ENCODE assay signal across 12 cellular contexts in genomic region chr2:234690569-234691225, GRCh38.
DNase-seq lines count a peak whose midpoint lies in the region; ATAC-seq and TF ChIP-seq lines count a peak whose summit lies in the region.
"Had no signal": no experiment of that assay in that cellular context is flagged by ENCODE, and none has a peak within 500 bp of the region (broad histone marks: within the 10 kb centered on the region; RNA-seq: fewer than 3 reads in every experiment).

No MANE protein-coding gene starts in this region.

- TF ChIP-seq POLR2A in breast epithelium (IDR thresholded peaks at IDR 0.05) = no peak

- H3K27ac ChIP-seq in breast epithelium = peak overlapping the region; percentile 14 to 79
- peak overlapping the region; percentile 45; the same call in 1 of the 2 replicates for H3K27ac ChIP-seq in Panc1 (ENCODE audit: low read length)
- no peak overlapping the region for H3K27ac ChIP-seq in caudate nucleus (ENCODE audit: low read depth, low read length)
- H3K27ac ChIP-seq: suprapubic skin had no signal

- H3K4me1 ChIP-seq in breast epithelium (no peaks in the 10 kb centered on the region), Panc1 (ENCODE audit: control insufficient read depth, insufficient read depth, low read length) (peaks cover 18% of the 10 kb centered on the region; the same call in 1 of the 2 replicates)

- in situ Hi-C loops in Panc1 (cut with HindIII; ENCODE audit: low pct_unique_long_range_greater_than_20kb, low sequenced_read_pairs) = no loop called here

- intact Hi-C loops in breast epithelium (cut with DNase I; ENCODE audit: low total_unique reads) (no loop called here), MCF 10A (cut with micrococcal nuclease) (no loop called here), Panc1 (cut with micrococcal nuclease; ENCODE audit: unreplicated experiment) (no loop called here)
- intact Hi-C loops in activated CD4-positive, alpha-beta T cell treated with anti-CD3 and anti-CD28 coated beads, Interleukin-2, amount 10 ng/mL, durations not matched to agents 24 days and 14 days (cut with micrococcal nuclease) = no loop called here

- peaks cover 6% of the 10 kb centered on the region for H3K36me3 Mint-ChIP-seq in MCF 10A (ENCODE audit: insufficient read depth, unreplicated experiment)
- H3K36me3 Mint-ChIP-seq in glutamatergic neuron (ENCODE audit: unreplicated experiment) = peaks cover 4% of the 10 kb centered on the region
- H3K36me3 Mint-ChIP-seq in activated T-cell treated with anti-CD3 and anti-CD28 coated beads, Interleukin-2, amount 50 U/mL, for 4 hours (ENCODE audit: insufficient read depth) = no peaks in the 10 kb centered on the region
- no peaks in the 10 kb centered on the region for H3K36me3 Mint-ChIP-seq in activated CD4-positive, alpha-beta T cell treated with anti-CD3 and anti-CD28 coated beads, Interleukin-2, amount 10 ng/mL, durations not matched to agents 24 days and 14 days (ENCODE audit: low read depth)

- H3K9me3 Mint-ChIP-seq in MCF 10A (ENCODE audit: unreplicated experiment) (peaks cover under 1% of the 10 kb centered on the region), glutamatergic neuron (ENCODE audit: unreplicated experiment) (no peaks in the 10 kb centered on the region)
- no peaks in the 10 kb centered on the region for H3K9me3 Mint-ChIP-seq in activated T-cell treated with anti-CD3 and anti-CD28 coated beads, Interleukin-2, amount 50 U/mL, for 4 hours
- peaks cover 10% of the 10 kb centered on the region for H3K9me3 Mint-ChIP-seq in activated CD4-positive, alpha-beta T cell treated with anti-CD3 and anti-CD28 coated beads, Interleukin-2, amount 10 ng/mL, durations not matched to agents 24 days and 14 days

- H3K4me3 ChIP-seq in breast epithelium (peak overlapping the region in 1 of 3 donors; percentile 17), Panc1 (ENCODE audit: low read depth in 2 of 2, low read length in 2 of 2) (no peak overlapping the region)
- H3K4me3 ChIP-seq: suprapubic skin had no signal

- H3K27me3 Mint-ChIP-seq in MCF 10A (ENCODE audit: insufficient read depth, unreplicated experiment) (no peaks in the 10 kb centered on the region), glutamatergic neuron (ENCODE audit: unreplicated experiment) (no peaks in the 10 kb centered on the region)
- peaks cover 36% of the 10 kb centered on the region for H3K27me3 Mint-ChIP-seq in activated T-cell treated with anti-CD3 and anti-CD28 coated beads, Interleukin-2, amount 50 U/mL, for 4 hours (ENCODE audit: low read depth)
- peaks cover 9% of the 10 kb centered on the region for H3K27me3 Mint-ChIP-seq in activated CD4-positive, alpha-beta T cell treated with anti-CD3 and anti-CD28 coated beads, Interleukin-2, amount 10 ng/mL, durations not matched to agents 24 days and 14 days

- CTCF ChIA-PET in MCF 10A (lab: Yijun Ruan, JAX) (interaction anchor here (0.5 to 1.6 kb wide), 3 partner anchors 11 to 417 kb away, joined by 3 to 6 read pairs (median 3); no protein-coding TSS in a partner anchor), Panc1 (lab: Charles Lee) (no interaction called here)

- ATAC-seq in Panc1 (peak; percentile 58; the same call in 1 of the 2 replicates), HG03039 (IDR thresholded peaks at IDR 0.05; ENCODE audit: unreplicated experiment) (no peak)
- no peak for ATAC-seq in activated T-cell treated with anti-CD3 and anti-CD28 coated beads, Interleukin-2, amount 50 U/mL, for 4 hours
- ATAC-seq: Right ventricle myocardium inferior had no signal

- H3K36me3 ChIP-seq in breast epithelium (no peaks in the 10 kb centered on the region), Panc1 (ENCODE audit: control insufficient read depth, insufficient read depth, low read length) (no peaks in the 10 kb centered on the region)
- H3K36me3 ChIP-seq: suprapubic skin had no signal

- H3K27ac Mint-ChIP-seq in MCF 10A (ENCODE audit: low read depth, unreplicated experiment) (no peak overlapping the region), glutamatergic neuron (ENCODE audit: unreplicated experiment) (peak overlapping the region; percentile 44)
- no peak overlapping the region for H3K27ac Mint-ChIP-seq in activated CD4-positive, alpha-beta T cell treated with anti-CD3 and anti-CD28 coated beads, Interleukin-2, amount 10 ng/mL, durations not matched to agents 24 days and 14 days

- H3K27me3 ChIP-seq in breast epithelium (no peaks in the 10 kb centered on the region), Panc1 (ENCODE audit: control insufficient read depth, insufficient read depth, low read length) (no peaks in the 10 kb centered on the region)
- H3K27me3 ChIP-seq: suprapubic skin had no signal

- BruUV-seq in MCF 10A (replicated peaks; lab: Mats Ljungman, UMichigan) (no TSS peak), Panc1 (replicated peaks; lab: Mats Ljungman, UMichigan) (no TSS peak)

- H3K9me3 ChIP-seq in breast epithelium (no peaks in the 10 kb centered on the region), Panc1 (ENCODE audit: control insufficient read depth, insufficient read depth, low read depth, low read length) (no peaks in the 10 kb centered on the region)
- H3K9me3 ChIP-seq: suprapubic skin had no signal

- peaks cover 24% of the 10 kb centered on the region for H3K4me1 Mint-ChIP-seq in MCF 10A (ENCODE audit: insufficient read depth, unreplicated experiment)
- H3K4me1 Mint-ChIP-seq in glutamatergic neuron (ENCODE audit: low read depth, unreplicated experiment) = peaks cover 20% of the 10 kb centered on the region
- H3K4me1 Mint-ChIP-seq in activated T-cell treated with anti-CD3 and anti-CD28 coated beads, Interleukin-2, amount 50 U/mL, for 4 hours (ENCODE audit: low read depth) = no peaks in the 10 kb centered on the region
- peaks cover 2% of the 10 kb centered on the region for H3K4me1 Mint-ChIP-seq in activated CD4-positive, alpha-beta T cell treated with anti-CD3 and anti-CD28 coated beads, Interleukin-2, amount 10 ng/mL, durations not matched to agents 24 days and 14 days

- no peak for DNase-seq in breast epithelium (ENCODE audit: low spot score in 2 of 2)
- no peak for DNase-seq in MCF 10A (ENCODE audit: unreplicated experiment)
- DNase-seq in Panc1 (ENCODE audit: low read depth, low spot score) = no peak
- peak; percentile 17 for DNase-seq in glutamatergic neuron
- no peak for DNase-seq in activated T-cell treated with anti-CD3 and anti-CD28 coated beads, Interleukin-2, amount 50 U/mL, for 4 hours
- no peak for DNase-seq in activated CD4-positive, alpha-beta T cell treated with anti-CD3 and anti-CD28 coated beads, Interleukin-2, amount 10 ng/mL, durations not matched to agents 24 days and 14 days
- no peak for DNase-seq in caudate nucleus (lab: John Stamatoyannopoulos, UW)
- DNase-seq: kidney; stimulated activated CD4-positive, alpha-beta T cell treated with anti-CD3 and anti-CD28 coated beads, Interleukin-12 subunit alpha, Interleukin-12 subunit beta, amount 100 ng/mL, for 4 hours had no signal

- TF ChIP-seq CTCF in breast epithelium (IDR thresholded peaks at IDR 0.05) = no peak
- no peak for TF ChIP-seq CTCF in MCF 10A (IDR thresholded peaks at IDR 0.05; ENCODE audit: unreplicated experiment)
- no peak for TF ChIP-seq CTCF in Panc1 (IDR thresholded peaks at IDR 0.05)
- no peak for TF ChIP-seq CTCF in glutamatergic neuron (IDR thresholded peaks at IDR 0.05; ENCODE audit: partially characterized antibody, unreplicated experiment)

- POLR2A ChIA-PET in MCF 10A (lab: Yijun Ruan, JAX) = interaction anchor here (0.7 kb wide), 1 partner anchor 819 kb away, joined by 4 read pairs; no protein-coding TSS in a partner anchor
- POLR2A ChIA-PET in Panc1 (lab: Charles Lee) = no interaction called here

- H3K4me3 Mint-ChIP-seq in MCF 10A (ENCODE audit: unreplicated experiment) (no peak overlapping the region), glutamatergic neuron (ENCODE audit: unreplicated experiment) (no peak overlapping the region)
- no peak overlapping the region for H3K4me3 Mint-ChIP-seq in activated T-cell treated with anti-CD3 and anti-CD28 coated beads, Interleukin-2, amount 50 U/mL, for 4 hours
- H3K4me3 Mint-ChIP-seq in activated CD4-positive, alpha-beta T cell treated with anti-CD3 and anti-CD28 coated beads, Interleukin-2, amount 10 ng/mL, durations not matched to agents 24 days and 14 days = no peak overlapping the region
